Comparison of ENCODE assay signal across 26 cellular contexts in genomic region chr10:77780180-77780579, GRCh38.
"Had no signal": no experiment of that assay in that cellular context is flagged by ENCODE, and none has a peak within 500 bp of the region (broad histone marks: within the 10 kb centered on the region; RNA-seq: fewer than 3 reads in every experiment).

No MANE protein-coding gene starts in this region.

- H3K27me3 ChIP-seq: brain microvascular endothelial cell, esophagus squamous epithelium, gastroesophageal sphincter had no signal

- ATAC-seq: activated CD4-positive, alpha-beta T cell treated with anti-CD3 and anti-CD28 coated beads for 36 hours; activated CD8-positive, alpha-beta memory T cell treated with anti-CD3 and anti-CD28 coated beads, Interleukin-2, amount 10 ng/mL, durations not matched to agents 7 days and 5 days; activated CD8-positive, alpha-beta T cell treated with anti-CD3 and anti-CD28 coated beads, Interleukin-2, amount 10 ng/mL, durations not matched to agents 7 days and 5 days; activated T-cell treated with anti-CD3 and anti-CD28 coated beads, Interleukin-2, amount 50 U/mL, for 4 hours; activated T-helper 17 cell treated with anti-CD3 and anti-CD28 coated beads, Interleukin-2, amount 50 U/mL, for 72 hours; gastroesophageal sphincter had no signal

- DNase-seq: activated CD4-positive, alpha-beta memory T cell treated with anti-CD3 and anti-CD28 coated beads for 36 hours; activated CD4-positive, alpha-beta T cell treated with anti-CD3 and anti-CD28 coated beads for 36 hours; activated CD4-positive, alpha-beta T cell treated with anti-CD3 and anti-CD28 coated beads, Interleukin-2, amount 10 ng/mL, durations not matched to agents 24 days and 14 days; activated CD4-positive, CD25-positive, alpha-beta regulatory T cell; activated CD4-positive, CD25-positive, alpha-beta regulatory T cell treated with anti-CD3 and anti-CD28 coated beads, Interleukin-2, amount 50 U/mL, for 72 hours; activated CD8-positive, alpha-beta memory T cell treated with anti-CD3 and anti-CD28 coated beads, Interleukin-2, amount 10 ng/mL, durations not matched to agents 7 days and 5 days; activated CD8-positive, alpha-beta T cell treated with anti-CD3 and anti-CD28 coated beads, Interleukin-2, amount 10 ng/mL, durations not matched to agents 7 days and 5 days; activated effector memory CD4-positive, alpha-beta T cell treated with Interleukin-2 at 50 U/mL for 16 hours; activated gamma-delta T cell treated with Interleukin-2 at 50 U/mL for 16 hours; activated naive CD4-positive, alpha-beta T cell treated with anti-CD3 and anti-CD28 coated beads, Interleukin-2, amount 50 U/mL, for 16 hours; activated naive CD4-positive, alpha-beta T cell treated with Interleukin-2 at 50 U/mL for 16 hours; activated T-cell treated with anti-CD3 and anti-CD28 coated beads, Interleukin-2, amount 50 U/mL, for 4 hours; amniotic stem cell; anterior cingulate cortex; brain microvascular endothelial cell; cortex of kidney; dermis blood vessel endothelial cell; effector CD4-positive, alpha-beta T cell; esophagus squamous epithelium; foreskin melanocyte; T-helper 2 cell had no signal

- H3K4me3 Mint-ChIP-seq: activated CD4-positive, alpha-beta memory T cell treated with anti-CD3 and anti-CD28 coated beads for 36 hours; activated CD4-positive, alpha-beta T cell treated with anti-CD3 and anti-CD28 coated beads for 36 hours; activated CD4-positive, alpha-beta T cell treated with anti-CD3 and anti-CD28 coated beads, Interleukin-2, amount 10 ng/mL, durations not matched to agents 24 days and 14 days; activated CD8-positive, alpha-beta memory T cell treated with anti-CD3 and anti-CD28 coated beads, Interleukin-2, amount 10 ng/mL, durations not matched to agents 7 days and 5 days; activated CD8-positive, alpha-beta T cell treated with anti-CD3 and anti-CD28 coated beads, Interleukin-2, amount 10 ng/mL, durations not matched to agents 7 days and 5 days; activated naive CD8-positive, alpha-beta T cell; activated T-cell treated with anti-CD3 and anti-CD28 coated beads, Interleukin-2, amount 50 U/mL, for 4 hours; activated T-helper 17 cell treated with anti-CD3 and anti-CD28 coated beads, Interleukin-2, amount 50 U/mL, for 72 hours; central memory CD8-positive, alpha-beta T cell had no signal

- H3K4me1 Mint-ChIP-seq: activated CD4-positive, alpha-beta T cell treated with anti-CD3 and anti-CD28 coated beads for 36 hours; activated CD4-positive, alpha-beta T cell treated with anti-CD3 and anti-CD28 coated beads, Interleukin-2, amount 10 ng/mL, durations not matched to agents 24 days and 14 days; activated CD8-positive, alpha-beta memory T cell treated with anti-CD3 and anti-CD28 coated beads, Interleukin-2, amount 10 ng/mL, durations not matched to agents 7 days and 5 days; activated T-helper 17 cell treated with anti-CD3 and anti-CD28 coated beads, Interleukin-2, amount 50 U/mL, for 72 hours; central memory CD8-positive, alpha-beta T cell had no signal

- H3K27me3 Mint-ChIP-seq: activated CD4-positive, alpha-beta memory T cell treated with anti-CD3 and anti-CD28 coated beads for 36 hours; activated CD4-positive, alpha-beta T cell treated with anti-CD3 and anti-CD28 coated beads for 36 hours; activated CD4-positive, alpha-beta T cell treated with anti-CD3 and anti-CD28 coated beads, Interleukin-2, amount 10 ng/mL, durations not matched to agents 24 days and 14 days; activated T-helper 17 cell treated with anti-CD3 and anti-CD28 coated beads, Interleukin-2, amount 50 U/mL, for 72 hours; central memory CD8-positive, alpha-beta T cell had no signal

- H3K27ac ChIP-seq: brain microvascular endothelial cell, epithelial cell of prostate, esophagus squamous epithelium, gastroesophageal sphincter had no signal

- H3K27ac Mint-ChIP-seq: activated CD4-positive, alpha-beta memory T cell treated with anti-CD3 and anti-CD28 coated beads for 36 hours; activated CD4-positive, alpha-beta T cell treated with anti-CD3 and anti-CD28 coated beads for 36 hours; activated CD4-positive, alpha-beta T cell treated with anti-CD3 and anti-CD28 coated beads, Interleukin-2, amount 10 ng/mL, durations not matched to agents 24 days and 14 days; activated CD8-positive, alpha-beta memory T cell treated with anti-CD3 and anti-CD28 coated beads, Interleukin-2, amount 10 ng/mL, durations not matched to agents 7 days and 5 days; activated CD8-positive, alpha-beta T cell treated with anti-CD3 and anti-CD28 coated beads, Interleukin-2, amount 10 ng/mL, durations not matched to agents 7 days and 5 days; activated naive CD8-positive, alpha-beta T cell; activated T-helper 17 cell treated with anti-CD3 and anti-CD28 coated beads, Interleukin-2, amount 50 U/mL, for 72 hours had no signal

- H3K4me3 ChIP-seq: esophagus squamous epithelium, gastroesophageal sphincter had no signal

- H3K4me1 ChIP-seq: esophagus squamous epithelium, gastroesophageal sphincter had no signal

- H3K36me3 Mint-ChIP-seq: activated naive CD8-positive, alpha-beta T cell had no signal

- H3K9me3 Mint-ChIP-seq: activated CD4-positive, alpha-beta T cell treated with anti-CD3 and anti-CD28 coated beads, Interleukin-2, amount 10 ng/mL, durations not matched to agents 24 days and 14 days had no signal
